ENCODE assay signal across 11 cellular contexts in the genomic region with DNA sequence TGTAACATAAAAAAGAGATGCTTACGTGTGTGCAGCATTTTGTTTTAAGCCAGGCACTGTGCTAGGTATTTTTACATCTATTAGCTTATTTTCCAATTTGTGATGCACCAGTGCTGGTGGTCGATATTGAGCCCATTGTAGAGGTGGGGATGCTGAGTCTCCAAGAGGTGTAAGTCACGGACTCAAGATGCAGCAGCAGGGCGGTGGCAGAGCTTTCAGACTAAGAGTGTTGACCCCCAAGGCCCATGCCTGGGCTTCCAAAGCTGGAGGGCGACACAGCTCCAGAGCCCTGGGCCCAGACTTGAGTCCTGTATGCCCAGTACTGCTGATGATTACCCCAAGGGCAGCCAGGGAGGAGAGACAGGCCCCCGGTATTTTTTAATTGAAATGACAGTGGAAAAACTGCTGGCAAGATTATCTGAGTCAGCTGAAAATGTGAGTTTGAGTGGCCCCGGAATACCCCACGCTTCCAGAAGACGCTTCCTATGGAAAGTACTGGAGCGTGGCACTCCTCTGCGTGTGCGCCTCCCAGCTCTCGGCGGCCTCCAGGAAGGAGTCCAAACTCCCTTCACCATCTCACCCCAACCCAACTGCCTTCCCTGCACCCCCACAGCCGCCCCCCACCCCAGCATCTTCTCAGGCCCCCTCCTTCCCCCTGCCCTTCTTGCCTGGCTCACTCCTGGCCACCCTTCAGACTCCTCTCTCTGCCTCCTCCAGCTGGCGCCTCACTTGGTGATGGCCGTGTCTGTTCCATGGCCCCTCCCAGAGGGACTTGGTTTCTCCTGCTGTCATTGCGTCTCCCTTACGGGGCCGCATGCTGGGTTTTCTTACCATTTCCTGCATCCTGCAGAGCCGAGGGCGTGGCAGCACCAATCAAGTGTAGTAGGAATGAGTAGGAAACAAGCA. TPM values are rescaled to one million over a fixed set of nuclear protein-coding genes. Genes with fewer than 3 reads are reported as not detected.
DNase-seq lines count a peak whose midpoint lies in the region; ATAC-seq, FAIRE-seq and TF ChIP-seq lines count a peak whose summit lies in the region.
"Had no signal": no experiment of that assay in that cellular context is flagged by ENCODE, and none has a peak within 500 bp of the region (broad histone marks: within the 10 kb centered on the region; RNA-seq: fewer than 3 reads in every experiment).

No MANE protein-coding gene starts in this region.

- no peaks in the 10 kb centered on the region for H3K9me3 Mint-ChIP-seq in chondrocyte (ENCODE audit: low read depth)
- H3K9me3 Mint-ChIP-seq: GM23338; T-helper 1 cell treated with Interleukin-12 subunit alpha and Interleukin-12 subunit beta and Interleukin-4 antibody, amounts not matched to agents 30 μg/mL and 1 μg/mL, for 36 hours had no signal

- H3K27ac Mint-ChIP-seq in chondrocyte (ENCODE audit: unreplicated experiment): peak overlapping the region; percentile 57
- H3K27ac Mint-ChIP-seq: T-helper 1 cell treated with Interleukin-12 subunit alpha and Interleukin-12 subunit beta and Interleukin-4 antibody, amounts not matched to agents 30 μg/mL and 1 μg/mL, for 36 hours had no signal

- H3K4me3 Mint-ChIP-seq in chondrocyte (ENCODE audit: unreplicated experiment): no peak overlapping the region
- H3K4me3 Mint-ChIP-seq: GM23338; T-helper 1 cell treated with Interleukin-12 subunit alpha and Interleukin-12 subunit beta and Interleukin-4 antibody, amounts not matched to agents 30 μg/mL and 1 μg/mL, for 36 hours had no signal

- H3K27me3 ChIP-seq in heart left ventricle (no peaks in the 10 kb centered on the region), muscle layer of colon (ENCODE audit: control insufficient read depth in 1 of 2, insufficient read depth in 2 of 2, low read length in 2 of 2) (no peaks in the 10 kb centered on the region), transverse colon (no peaks in the 10 kb centered on the region), small intestine (ENCODE audit: control insufficient read depth in 2 of 2, insufficient read depth in 2 of 2, low read length in 2 of 2) (no peaks in the 10 kb centered on the region)

- peaks cover 6% of the 10 kb centered on the region for H3K36me3 Mint-ChIP-seq in chondrocyte (ENCODE audit: low read depth)

- no peaks in the 10 kb centered on the region for H3K9me3 ChIP-seq in heart left ventricle
- H3K9me3 ChIP-seq in muscle layer of colon (ENCODE audit: low read length): no peaks in the 10 kb centered on the region
- H3K9me3 ChIP-seq in transverse colon: no peaks in the 10 kb centered on the region
- H3K9me3 ChIP-seq in small intestine (ENCODE audit: control insufficient read depth, low read depth): no peaks in the 10 kb centered on the region

- ATAC-seq in heart left ventricle (no peak), Right ventricle myocardium superior (ENCODE audit: poor library complexity) (no peak), HG03439 (IDR thresholded peaks at IDR 0.05; ENCODE audit: unreplicated experiment) (no peak)
- ATAC-seq: GM23338 had no signal

- DNase-seq in heart left ventricle (no peak), Right ventricle myocardium superior (no peak), chondrocyte (ENCODE audit: low spot score) (no peak), transverse colon (no peak), SW480 (ENCODE audit: low spot score) (no peak), small intestine (no peak)
- DNase-seq: NCI-H187 treated with DMSO at 0.1 percent for 48 hours had no signal

- H3K27ac ChIP-seq in heart left ventricle (peak overlapping the region; percentile 40 to 90 (median 76)), muscle layer of colon (ENCODE audit: low read depth, low read length) (peak overlapping the region; percentile 98), transverse colon (peak overlapping the region; percentile 69 to 90 (median 86)), small intestine (ENCODE audit: low read depth in 1 of 2, low read length in 1 of 2) (peak overlapping the region in 1 of 2 donors; percentile 89)

- peak overlapping the region; percentile 18 for H3K9ac ChIP-seq in muscle layer of colon (ENCODE audit: low read length)

- H3K36me3 ChIP-seq in heart left ventricle (peaks cover 0 to 12% (median 0%) of the 10 kb centered on the region in 9 donors), muscle layer of colon (ENCODE audit: insufficient read depth, low read length) (no peaks in the 10 kb centered on the region), transverse colon (no peaks in the 10 kb centered on the region), small intestine (ENCODE audit: control insufficient read depth in 2 of 2, insufficient read depth in 2 of 2, low read length in 2 of 2) (no peaks in the 10 kb centered on the region)

- H3K4me1 ChIP-seq in heart left ventricle (peaks cover 21 to 76% (median 72%) of the 10 kb centered on the region in 12 donors), muscle layer of colon (ENCODE audit: insufficient read depth, low read length) (peaks cover 86% of the 10 kb centered on the region), transverse colon (peaks cover 40 to 65% (median 54%) of the 10 kb centered on the region in 4 donors), small intestine (ENCODE audit: control insufficient read depth in 2 of 2, insufficient read depth in 1 of 2, low read depth in 1 of 2, low read length in 1 of 2) (peaks cover 0 to 21% of the 10 kb centered on the region in 2 donors)

- WGBS in heart left ventricle, 4 donors: 66 to 77% (median 72%) methylated on average over 22 of the region's 22 CpGs
- WGBS in transverse colon (ENCODE audit: low coverage in 1 of 2), 2 donors: 86% methylated on average over 22 of the region's 22 CpGs; no CpG with 5 or more reads in 1 of the 2 donors
- WGBS in small intestine, 3 donors: 82 to 92% (median 89%) methylated on average over 22 of the region's 22 CpGs

- H3K4me3 ChIP-seq in heart left ventricle (no peak overlapping the region), muscle layer of colon (ENCODE audit: low read depth in 1 of 2, low read length in 2 of 2) (peak overlapping the region in 1 of 2 donors; percentile 14), transverse colon (no peak overlapping the region), small intestine (ENCODE audit: low read depth in 1 of 2, low read length in 2 of 2) (no peak overlapping the region)
- H3K4me3 ChIP-seq: GM23338 had no signal

- no peak for TF ChIP-seq EP300 in transverse colon (IDR thresholded peaks at IDR 0.05; ENCODE audit: low read depth)

- no peaks in the 10 kb centered on the region for H3K27me3 Mint-ChIP-seq in chondrocyte (ENCODE audit: low read depth)

- TF ChIP-seq CTCF in heart left ventricle (IDR thresholded peaks at IDR 0.05) (no peak), chondrocyte (IDR thresholded peaks at IDR 0.05) (no peak), transverse colon (IDR thresholded peaks at IDR 0.05) (no peak)

- TF ChIP-seq POLR2A in heart left ventricle (IDR thresholded peaks at IDR 0.05) (no peak), transverse colon (IDR thresholded peaks at IDR 0.05) (no peak)

- H3K4me1 Mint-ChIP-seq in chondrocyte (ENCODE audit: low read depth): peaks cover 58% of the 10 kb centered on the region

- intact Hi-C loops in heart left ventricle (cut with DNase I): loop anchor here in 4 of 10 donors (2.0 to 10.0 kb wide), 3 partner anchors 14 to 162 kb away; no protein-coding TSS in a partner anchor
- intact Hi-C loops in Right ventricle myocardium superior (cut with DNase I): loop anchor here (5.0 kb wide), 1 partner anchor 167 kb away; the partner anchor contains the start of gene CDK17
- intact Hi-C loops in transverse colon (cut with DNase I; ENCODE audit: low total_unique reads): loop anchor here (5.0 kb wide), 1 partner anchor 162 kb away; no protein-coding TSS in a partner anchor

- in situ Hi-C loops in transverse colon (cut with MboI; ENCODE audit: low pct_ligation_motif_present in 1 of 4, low pct_unique_long_range_greater_than_20kb in 1 of 4, low sequenced_read_pairs in 3 of 4): no loop called here

- no peak for FAIRE-seq in small intestine (lab: Jason Lieb, UNC)

RNA-seq across cellular contexts. Expression of gene ELK3, which starts 40.7 kb away (rescaled TPM):
- 10 to 100 TPM; 14.3 to 42.3 (median 18.6) TPM for total RNA-seq in heart left ventricle
- 10 to 100 TPM in 1 of 2 donors, 1 to 10 TPM in 1; 5.7 to 20.7 TPM for polyA plus RNA-seq in heart left ventricle
- 18.9 TPM for total RNA-seq in Right ventricle myocardium superior
- total RNA-seq in chondrocyte: 37.1 to 62.1 TPM (median 38.8 TPM) in 3 replicates
- 10 to 100 TPM in 1 of 4 donors, 1 to 10 TPM in 3; 2.2 to 11.3 (median 5.3) TPM for total RNA-seq in transverse colon
- polyA plus RNA-seq in small intestine: 10 to 100 TPM in 1 of 3 donors, 1 to 10 TPM in 1, under 1 TPM in 1; 0.67 to 15.9 (median 6.2) TPM
